Comparison of ENCODE assay signal across 8 cellular contexts in genomic region chr22:28917747-28918543, GRCh38. TPM values are rescaled to one million over a fixed set of nuclear protein-coding genes. Genes with fewer than 3 reads are reported as not detected.
DNase-seq lines count a peak whose midpoint lies in the region; ATAC-seq, FAIRE-seq and TF ChIP-seq lines count a peak whose summit lies in the region.
"Had no signal": no experiment of that assay in that cellular context is flagged by ENCODE, and none has a peak within 500 bp of the region (broad histone marks: within the 10 kb centered on the region; RNA-seq: fewer than 3 reads in every experiment).

No MANE protein-coding gene starts in this region.

- peak overlapping the region; percentile 34 for H3K27ac Mint-ChIP-seq in astrocyte (ENCODE audit: unreplicated experiment)
- peak overlapping the region; percentile 75 for H3K27ac Mint-ChIP-seq in type B pancreatic cell

- TF ChIP-seq CTCF in astrocyte (IDR thresholded peaks at IDR 0.05; ENCODE audit: insufficient read depth, low read depth, low read length) (no peak), type B pancreatic cell (conservative IDR thresholded peaks at IDR 0.05) (no peak)

- H3K27me3 Mint-ChIP-seq in astrocyte (ENCODE audit: low read depth, unreplicated experiment) (no peaks in the 10 kb centered on the region), type B pancreatic cell (no peaks in the 10 kb centered on the region)

- peaks cover 43% of the 10 kb centered on the region for H4K20me1 ChIP-seq in astrocyte (ENCODE audit: insufficient read depth, low read length)

- no peaks in the 10 kb centered on the region for H3K36me3 ChIP-seq in astrocyte (ENCODE audit: insufficient read depth, low read length)

- H3K4me2 ChIP-seq in astrocyte (ENCODE audit: low read length): peak overlapping the region; percentile 48

- peak; percentile 58 for ATAC-seq in left lobe of liver
- ATAC-seq in HG03521 (IDR thresholded peaks at IDR 0.05; ENCODE audit: unreplicated experiment): no peak

- H3K27ac ChIP-seq in astrocyte (ENCODE audit: low read depth, low read length): no peak overlapping the region

- no peaks in the 10 kb centered on the region for H3K9me3 Mint-ChIP-seq in astrocyte (ENCODE audit: unreplicated experiment)
- no peaks in the 10 kb centered on the region for H3K9me3 Mint-ChIP-seq in type B pancreatic cell

- peaks cover 1% of the 10 kb centered on the region for H3K36me3 Mint-ChIP-seq in astrocyte (ENCODE audit: low read depth, unreplicated experiment)
- H3K36me3 Mint-ChIP-seq in type B pancreatic cell: no peaks in the 10 kb centered on the region

- no peak overlapping the region for H3K4me3 Mint-ChIP-seq in astrocyte (ENCODE audit: unreplicated experiment)
- peak overlapping the region; percentile 76 for H3K4me3 Mint-ChIP-seq in type B pancreatic cell

- H3K79me2 ChIP-seq in astrocyte (ENCODE audit: insufficient read depth, low read length): peaks cover 28% of the 10 kb centered on the region

- H3K27me3 ChIP-seq in astrocyte (ENCODE audit: insufficient read depth, low read length): no peaks in the 10 kb centered on the region

- H2AFZ ChIP-seq in astrocyte (ENCODE audit: low read depth, low read length): no peak overlapping the region

- FAIRE-seq in astrocyte (lab: Jason Lieb, UNC): no peak

- H3K4me1 Mint-ChIP-seq in astrocyte (ENCODE audit: low read depth, unreplicated experiment): peaks cover 16% of the 10 kb centered on the region
- peaks cover 79% of the 10 kb centered on the region for H3K4me1 Mint-ChIP-seq in type B pancreatic cell (ENCODE audit: unreplicated experiment)

- DNase-seq in NCI-H1105 (lab: John Stamatoyannopoulos, UW) (peak; percentile 22), astrocyte (ENCODE audit: low read depth) (peak; percentile 66), left lobe of liver (ENCODE audit: low spot score) (no peak), type B pancreatic cell (ENCODE audit: extremely low spot score, unreplicated experiment) (no peak), foreskin melanocyte (no peak)
- DNase-seq in activated naive CD4-positive, alpha-beta T cell treated with anti-CD3 and anti-CD28 coated beads, Interleukin-2, amount 50 U/mL, for 16 hours: no peak
- DNase-seq: stimulated activated naive CD4-positive, alpha-beta T cell treated with Interleukin-2 at 50 U/mL for 16 hours had no signal

- H3K9ac ChIP-seq in astrocyte (ENCODE audit: low read length): peak overlapping the region; percentile 24

- no peaks in the 10 kb centered on the region for H3K9me3 ChIP-seq in astrocyte (ENCODE audit: insufficient read depth, low read depth, low read length)

- no peak overlapping the region for H3K4me3 ChIP-seq in astrocyte (ENCODE audit: insufficient read depth, low read depth, low read length)

- H3K4me1 ChIP-seq in astrocyte (ENCODE audit: insufficient read depth, low read length): peaks cover 7% of the 10 kb centered on the region

RNA-seq across cellular contexts. Expression of gene ZNRF3, which starts 34.6 kb away (rescaled TPM):
- total RNA-seq in astrocyte (5.8 and 5.9 TPM in 2 replicates), left lobe of liver (7.3 TPM), type B pancreatic cell (ENCODE audit: low replicate concordance) (17.9 and 23.1 TPM in 2 replicates)

Comparison
In these comparisons a context has a peak if more than half of its experiments do, and no peak if none do; other contexts are left out.
1. DNase-seq: peak in NCI-H1105 (single experiment) and astrocyte (single experiment); none in left lobe of liver (single experiment), type B pancreatic cell (single experiment), foreskin melanocyte (single experiment) and activated naive CD4-positive, alpha-beta T cell treated with anti-CD3 and anti-CD28 coated beads, Interleukin-2, amount 50 U/mL, for 16 hours (single experiment).